1 cellular context compared by ENCODE assay signal in genomic region chr20:37881601-37882343, GRCh38.
A peak's percentile ranks its signal among the peaks of the same experiment; 100 is the strongest.
TF ChIP-seq lines count a peak whose summit lies in the region.

No MANE protein-coding gene starts in this region.

TF ChIP-seq in HepG2, 621 proteins besides CTCF, POLR2A, EP300 and RAD21 (continued from another document and continues in another):
- TF ChIP-seq TEAD3 (CRISPR knock-in tag; optimal IDR thresholded peaks at IDR 0.05; ENCODE audit: borderline replicate concordance) (peak; percentile 27), ZSCAN30 (CRISPR knock-in tag; IDR thresholded peaks at IDR 0.05) (no peak), ZNF441 (CRISPR knock-in tag; IDR thresholded peaks at IDR 0.05; ENCODE audit: borderline replicate concordance) (no peak), ZNF788 (CRISPR knock-in tag; IDR thresholded peaks at IDR 0.05; ENCODE audit: borderline replicate concordance) (no peak), GTF2F1 (IDR thresholded peaks at IDR 0.05; ENCODE audit: low read length) (no peak), NPAS2 (CRISPR knock-in tag; IDR thresholded peaks at IDR 0.05; ENCODE audit: borderline replicate concordance) (no peak), ZNF737 (CRISPR knock-in tag; IDR thresholded peaks at IDR 0.05; ENCODE audit: borderline replicate concordance) (no peak), ZNF234 (CRISPR knock-in tag; conservative IDR thresholded peaks at IDR 0.05) (no peak), HNRNPL (IDR thresholded peaks at IDR 0.05; ENCODE audit: low read depth, low read length) (0 out of 2 replicates have a peak, but pooled peaks have one; percentile 68), ASH2L (IDR thresholded peaks at IDR 0.05; ENCODE audit: insufficient read length, low read depth, low read length) (peak; percentile 21), ZSCAN29 (CRISPR knock-in tag; conservative IDR thresholded peaks at IDR 0.05) (no peak), ZNF263 (CRISPR knock-in tag; IDR thresholded peaks at IDR 0.05) (0 out of 2 replicates have a peak, but pooled peaks have one; percentile 3), ZNF256 (CRISPR knock-in tag; conservative IDR thresholded peaks at IDR 0.05) (no peak), GATA4 (IDR thresholded peaks at IDR 0.05; ENCODE audit: borderline replicate concordance, low read depth) (no peak), MED1 (CRISPR knock-in tag; IDR thresholded peaks at IDR 0.05) (no peak), ZNF605 (CRISPR knock-in tag; IDR thresholded peaks at IDR 0.05) (no peak), ZZZ3 (CRISPR knock-in tag; IDR thresholded peaks at IDR 0.05; ENCODE audit: borderline replicate concordance) (0 out of 2 replicates have a peak, but pooled peaks have one; percentile 44), ZNF747 (CRISPR knock-in tag; IDR thresholded peaks at IDR 0.05; ENCODE audit: borderline replicate concordance) (0 out of 2 replicates have a peak, but pooled peaks have one; percentile 5), ZNF34 (CRISPR knock-in tag; IDR thresholded peaks at IDR 0.05; ENCODE audit: borderline replicate concordance) (no peak), ZNF414 (CRISPR knock-in tag; IDR thresholded peaks at IDR 0.05) (0 out of 2 replicates have a peak, but pooled peaks have one; percentile 51), HNRNPLL (IDR thresholded peaks at IDR 0.05; ENCODE audit: low read depth, low read length, poor library complexity, severe bottlenecking) (peak; percentile 38), ZNF354B (CRISPR knock-in tag; IDR thresholded peaks at IDR 0.05) (no peak), ZNF143 (CRISPR knock-in tag; IDR thresholded peaks at IDR 0.05) (no peak), IKZF4 (CRISPR knock-in tag; IDR thresholded peaks at IDR 0.05; ENCODE audit: borderline replicate concordance, low read depth, not compliant biosample characterization) (no peak), ONECUT2 (CRISPR knock-in tag; IDR thresholded peaks at IDR 0.05) (no peak), NONO (IDR thresholded peaks at IDR 0.05) (no peak), NONO (CRISPR knock-in tag; conservative IDR thresholded peaks at IDR 0.05) (peak; percentile 55; the same call in 1 of the 2 replicates), MTF1 (CRISPR knock-in tag; IDR thresholded peaks at IDR 0.05) (no peak), ATAD3A (CRISPR knock-in tag; IDR thresholded peaks at IDR 0.05) (no peak), ZNF501 (CRISPR knock-in tag; IDR thresholded peaks at IDR 0.05) (peak; percentile 52; the same call in 1 of the 2 replicates), ZNF468 (CRISPR knock-in tag; IDR thresholded peaks at IDR 0.05) (no peak), NFKBIZ (CRISPR knock-in tag; IDR thresholded peaks at IDR 0.05) (no peak), FOXP4 (CRISPR knock-in tag; IDR thresholded peaks at IDR 0.05) (no peak), RXRA (CRISPR knock-in tag; IDR thresholded peaks at IDR 0.05) (no peak), ZNF775 (CRISPR knock-in tag; IDR thresholded peaks at IDR 0.05; ENCODE audit: borderline replicate concordance) (peak; percentile 67; the same call in 1 of the 2 replicates), DNMT1 (CRISPR knock-in tag; IDR thresholded peaks at IDR 0.05) (0 out of 2 replicates have a peak, but pooled peaks have one; percentile 53), SETDB1 (CRISPR knock-in tag; IDR thresholded peaks at IDR 0.05; ENCODE audit: borderline replicate concordance) (0 out of 2 replicates have a peak, but pooled peaks have one; percentile 40), JUND (CRISPR knock-in tag; IDR thresholded peaks at IDR 0.05) (peak; percentile 37; the same call in 1 of the 2 replicates), ETV6 (CRISPR knock-in tag; conservative IDR thresholded peaks at IDR 0.05) (no peak), MATR3 (CRISPR knock-in tag; IDR thresholded peaks at IDR 0.05) (no peak), ZNF562 (CRISPR knock-in tag; IDR thresholded peaks at IDR 0.05; ENCODE audit: borderline replicate concordance) (no peak), ISL2 (CRISPR knock-in tag; IDR thresholded peaks at IDR 0.05) (no peak), ZNF687 (CRISPR knock-in tag; IDR thresholded peaks at IDR 0.05) (peak; percentile 70), ZNF670 (CRISPR knock-in tag; IDR thresholded peaks at IDR 0.05; ENCODE audit: borderline replicate concordance) (no peak)
- TF ChIP-seq, protein P1, sequence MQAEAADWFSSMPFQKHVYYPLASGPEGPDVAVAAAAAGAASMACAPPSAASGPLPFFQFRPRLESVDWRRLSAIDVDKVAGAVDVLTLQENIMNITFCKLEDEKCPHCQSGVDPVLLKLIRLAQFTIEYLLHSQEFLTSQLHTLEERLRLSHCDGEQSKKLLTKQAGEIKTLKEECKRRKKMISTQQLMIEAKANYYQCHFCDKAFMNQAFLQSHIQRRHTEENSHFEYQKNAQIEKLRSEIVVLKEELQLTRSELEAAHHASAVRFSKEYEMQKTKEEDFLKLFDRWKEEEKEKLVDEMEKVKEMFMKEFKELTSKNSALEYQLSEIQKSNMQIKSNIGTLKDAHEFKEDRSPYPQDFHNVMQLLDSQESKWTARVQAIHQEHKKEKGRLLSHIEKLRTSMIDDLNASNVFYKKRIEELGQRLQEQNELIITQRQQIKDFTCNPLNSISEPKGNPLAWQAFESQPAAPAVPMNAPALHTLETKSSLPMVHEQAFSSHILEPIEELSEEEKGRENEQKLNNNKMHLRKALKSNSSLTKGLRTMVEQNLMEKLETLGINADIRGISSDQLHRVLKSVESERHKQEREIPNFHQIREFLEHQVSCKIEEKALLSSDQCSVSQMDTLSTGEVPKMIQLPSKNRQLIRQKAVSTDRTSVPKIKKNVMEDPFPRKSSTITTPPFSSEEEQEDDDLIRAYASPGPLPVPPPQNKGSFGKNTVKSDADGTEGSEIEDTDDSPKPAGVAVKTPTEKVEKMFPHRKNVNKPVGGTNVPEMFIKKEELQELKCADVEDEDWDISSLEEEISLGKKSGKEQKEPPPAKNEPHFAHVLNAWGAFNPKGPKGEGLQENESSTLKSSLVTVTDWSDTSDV (CRISPR knock-in tag; IDR thresholded peaks at IDR 0.05), result 0 out of 2 replicates have a peak, but pooled peaks have one; percentile 70
- TF ChIP-seq, protein P2, sequence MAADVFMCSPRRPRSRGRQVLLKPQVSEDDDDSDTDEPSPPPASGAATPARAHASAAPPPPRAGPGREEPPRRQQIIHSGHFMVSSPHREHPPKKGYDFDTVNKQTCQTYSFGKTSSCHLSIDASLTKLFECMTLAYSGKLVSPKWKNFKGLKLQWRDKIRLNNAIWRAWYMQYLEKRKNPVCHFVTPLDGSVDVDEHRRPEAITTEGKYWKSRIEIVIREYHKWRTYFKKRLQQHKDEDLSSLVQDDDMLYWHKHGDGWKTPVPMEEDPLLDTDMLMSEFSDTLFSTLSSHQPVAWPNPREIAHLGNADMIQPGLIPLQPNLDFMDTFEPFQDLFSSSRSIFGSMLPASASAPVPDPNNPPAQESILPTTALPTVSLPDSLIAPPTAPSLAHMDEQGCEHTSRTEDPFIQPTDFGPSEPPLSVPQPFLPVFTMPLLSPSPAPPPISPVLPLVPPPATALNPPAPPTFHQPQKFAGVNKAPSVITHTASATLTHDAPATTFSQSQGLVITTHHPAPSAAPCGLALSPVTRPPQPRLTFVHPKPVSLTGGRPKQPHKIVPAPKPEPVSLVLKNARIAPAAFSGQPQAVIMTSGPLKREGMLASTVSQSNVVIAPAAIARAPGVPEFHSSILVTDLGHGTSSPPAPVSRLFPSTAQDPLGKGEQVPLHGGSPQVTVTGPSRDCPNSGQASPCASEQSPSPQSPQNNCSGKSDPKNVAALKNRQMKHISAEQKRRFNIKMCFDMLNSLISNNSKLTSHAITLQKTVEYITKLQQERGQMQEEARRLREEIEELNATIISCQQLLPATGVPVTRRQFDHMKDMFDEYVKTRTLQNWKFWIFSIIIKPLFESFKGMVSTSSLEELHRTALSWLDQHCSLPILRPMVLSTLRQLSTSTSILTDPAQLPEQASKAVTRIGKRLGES (CRISPR knock-in tag; IDR thresholded peaks at IDR 0.05; ENCODE audit: borderline replicate concordance), result no peak
- TF ChIP-seq, protein P3, sequence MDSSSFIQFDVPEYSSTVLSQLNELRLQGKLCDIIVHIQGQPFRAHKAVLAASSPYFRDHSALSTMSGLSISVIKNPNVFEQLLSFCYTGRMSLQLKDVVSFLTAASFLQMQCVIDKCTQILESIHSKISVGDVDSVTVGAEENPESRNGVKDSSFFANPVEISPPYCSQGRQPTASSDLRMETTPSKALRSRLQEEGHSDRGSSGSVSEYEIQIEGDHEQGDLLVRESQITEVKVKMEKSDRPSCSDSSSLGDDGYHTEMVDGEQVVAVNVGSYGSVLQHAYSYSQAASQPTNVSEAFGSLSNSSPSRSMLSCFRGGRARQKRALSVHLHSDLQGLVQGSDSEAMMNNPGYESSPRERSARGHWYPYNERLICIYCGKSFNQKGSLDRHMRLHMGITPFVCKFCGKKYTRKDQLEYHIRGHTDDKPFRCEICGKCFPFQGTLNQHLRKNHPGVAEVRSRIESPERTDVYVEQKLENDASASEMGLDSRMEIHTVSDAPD (CRISPR knock-in tag; IDR thresholded peaks at IDR 0.05), result no peak
- TF ChIP-seq, protein P4, sequence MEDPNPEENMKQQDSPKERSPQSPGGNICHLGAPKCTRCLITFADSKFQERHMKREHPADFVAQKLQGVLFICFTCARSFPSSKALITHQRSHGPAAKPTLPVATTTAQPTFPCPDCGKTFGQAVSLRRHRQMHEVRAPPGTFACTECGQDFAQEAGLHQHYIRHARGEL (CRISPR knock-in tag; IDR thresholded peaks at IDR 0.05), result peak; percentile 72; the same call in 1 of the 2 replicates
- TF ChIP-seq, protein P5, sequence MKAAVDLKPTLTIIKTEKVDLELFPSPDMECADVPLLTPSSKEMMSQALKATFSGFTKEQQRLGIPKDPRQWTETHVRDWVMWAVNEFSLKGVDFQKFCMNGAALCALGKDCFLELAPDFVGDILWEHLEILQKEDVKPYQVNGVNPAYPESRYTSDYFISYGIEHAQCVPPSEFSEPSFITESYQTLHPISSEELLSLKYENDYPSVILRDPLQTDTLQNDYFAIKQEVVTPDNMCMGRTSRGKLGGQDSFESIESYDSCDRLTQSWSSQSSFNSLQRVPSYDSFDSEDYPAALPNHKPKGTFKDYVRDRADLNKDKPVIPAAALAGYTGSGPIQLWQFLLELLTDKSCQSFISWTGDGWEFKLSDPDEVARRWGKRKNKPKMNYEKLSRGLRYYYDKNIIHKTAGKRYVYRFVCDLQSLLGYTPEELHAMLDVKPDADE (CRISPR knock-in tag; IDR thresholded peaks at IDR 0.05), result no peak
- TF ChIP-seq, protein P6, sequence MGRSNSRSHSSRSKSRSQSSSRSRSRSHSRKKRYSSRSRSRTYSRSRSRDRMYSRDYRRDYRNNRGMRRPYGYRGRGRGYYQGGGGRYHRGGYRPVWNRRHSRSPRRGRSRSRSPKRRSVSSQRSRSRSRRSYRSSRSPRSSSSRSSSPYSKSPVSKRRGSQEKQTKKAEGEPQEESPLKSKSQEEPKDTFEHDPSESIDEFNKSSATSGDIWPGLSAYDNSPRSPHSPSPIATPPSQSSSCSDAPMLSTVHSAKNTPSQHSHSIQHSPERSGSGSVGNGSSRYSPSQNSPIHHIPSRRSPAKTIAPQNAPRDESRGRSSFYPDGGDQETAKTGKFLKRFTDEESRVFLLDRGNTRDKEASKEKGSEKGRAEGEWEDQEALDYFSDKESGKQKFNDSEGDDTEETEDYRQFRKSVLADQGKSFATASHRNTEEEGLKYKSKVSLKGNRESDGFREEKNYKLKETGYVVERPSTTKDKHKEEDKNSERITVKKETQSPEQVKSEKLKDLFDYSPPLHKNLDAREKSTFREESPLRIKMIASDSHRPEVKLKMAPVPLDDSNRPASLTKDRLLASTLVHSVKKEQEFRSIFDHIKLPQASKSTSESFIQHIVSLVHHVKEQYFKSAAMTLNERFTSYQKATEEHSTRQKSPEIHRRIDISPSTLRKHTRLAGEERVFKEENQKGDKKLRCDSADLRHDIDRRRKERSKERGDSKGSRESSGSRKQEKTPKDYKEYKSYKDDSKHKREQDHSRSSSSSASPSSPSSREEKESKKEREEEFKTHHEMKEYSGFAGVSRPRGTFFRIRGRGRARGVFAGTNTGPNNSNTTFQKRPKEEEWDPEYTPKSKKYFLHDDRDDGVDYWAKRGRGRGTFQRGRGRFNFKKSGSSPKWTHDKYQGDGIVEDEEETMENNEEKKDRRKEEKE (IDR thresholded peaks at IDR 0.05), result no peak
